In genomic region chr11:95968585-95968984, GRCh38 we compare ENCODE assay signal across 15 cellular contexts. TPM values are rescaled to one million over a fixed set of nuclear protein-coding genes. Genes with fewer than 3 reads are reported as not detected.
DNase-seq lines count a peak whose midpoint lies in the region; ATAC-seq and TF ChIP-seq lines count a peak whose summit lies in the region.
"Had no signal": no experiment of that assay in that cellular context is flagged by ENCODE, and none has a peak within 500 bp of the region (broad histone marks: within the 10 kb centered on the region; RNA-seq: fewer than 3 reads in every experiment).

No MANE protein-coding gene starts in this region.

- no peaks in the 10 kb centered on the region for H3K4me1 ChIP-seq in HCT116 (ENCODE audit: control insufficient read depth in 1 of 2, insufficient read depth in 2 of 2, low read length in 2 of 2)
- H3K4me1 ChIP-seq: right atrium auricular region, transverse colon had no signal

- H3K4me3 ChIP-seq in AG09309 (ENCODE audit: control insufficient read depth, low read depth, low read length) (no peak overlapping the region), HCT116 (replicated peaks in 1 of 2; ENCODE audit: low read depth in 1 of 2, low read length in 2 of 2) (no peak overlapping the region), foreskin fibroblast (ENCODE audit: low read depth in 1 of 2, low read length in 2 of 2) (no peak overlapping the region)
- H3K4me3 ChIP-seq: mucosa of descending colon, right atrium auricular region, transverse colon had no signal

- H4K20me1 ChIP-seq in HCT116 (ENCODE audit: insufficient read depth), result no peaks in the 10 kb centered on the region

- no peak for TF ChIP-seq POLR2A in HCT116 (IDR thresholded peaks at IDR 0.05; ENCODE audit: borderline replicate concordance, extremely low read depth, insufficient read depth, insufficient read length)

- intact Hi-C loops in HCT116 (cut with micrococcal nuclease), result loop anchor here (1.0 kb wide), 1 partner anchor 119 kb away; no protein-coding TSS in a partner anchor

- DNase-seq in AG09309 (ENCODE audit: low read depth), result no peak
- DNase-seq in HCT116 (ENCODE audit: low read depth, low spot score), result no peak
- peak; percentile 14 for DNase-seq in RWPE1 (ENCODE audit: low spot score)
- DNase-seq in foreskin fibroblast, result peak; percentile 17 to 64
- no peak for DNase-seq in NCI-H82 (lab: John Stamatoyannopoulos, UW)
- DNase-seq: activated CD4-positive, alpha-beta memory T cell treated with anti-CD3 and anti-CD28 coated beads, Interleukin-2, amount 10 ng/mL, durations not matched to agents 7 days and 5 days; effector memory CD8-positive, alpha-beta T cell; mucosa of descending colon; NCI-H1048; T-helper 2 cell; transverse colon had no signal

- BruUV-seq in HCT116 (replicated peaks; lab: Mats Ljungman, UMichigan), result no TSS peak

- CTCF ChIA-PET in HCT116 (lab: Charles Lee) (interaction anchor here (2.9 kb wide), 1 partner anchor 133 kb away, joined by 10 read pairs; no protein-coding TSS in a partner anchor), RWPE1 (lab: Yijun Ruan, JAX) (interaction anchor here (0.7 to 1.1 kb wide), 2 partner anchors 14 to 375 kb away, joined by 3 to 4 read pairs; partner anchors contain the start of gene MAML2)

- no peak overlapping the region for H2AFZ ChIP-seq in HCT116 (ENCODE audit: low read depth, low read length, poor library complexity, severe bottlenecking)

- no peak overlapping the region for H3K4me2 ChIP-seq in HCT116 (ENCODE audit: low read length)

- no peaks in the 10 kb centered on the region for H3K79me2 ChIP-seq in HCT116 (ENCODE audit: insufficient read depth, low read length)

- TF ChIP-seq RAD21 in HCT116 (IDR thresholded peaks at IDR 0.05; ENCODE audit: low read depth), result peak; percentile 44

- POLR2A ChIA-PET in HCT116 (lab: Charles Lee), result no interaction called here
- POLR2A ChIA-PET in RWPE1 (lab: Yijun Ruan, JAX; ENCODE audit: low non-redundant PET), result no interaction called here

- H3K9me2 ChIP-seq in HCT116 (ENCODE audit: insufficient read depth), result no peaks in the 10 kb centered on the region

- H3K9ac ChIP-seq in HCT116 (ENCODE audit: low read length), result no peak overlapping the region

- no peak for ATAC-seq in HCT116
- ATAC-seq in HG03039 (IDR thresholded peaks at IDR 0.05; ENCODE audit: unreplicated experiment), result no peak
- ATAC-seq in GM18909 (IDR thresholded peaks at IDR 0.05; ENCODE audit: poor library complexity, unreplicated experiment), result no peak
- ATAC-seq in HG03280 (IDR thresholded peaks at IDR 0.05; ENCODE audit: unreplicated experiment), result no peak
- ATAC-seq: effector memory CD8-positive, alpha-beta T cell; mucosa of descending colon had no signal

- peak; percentile 47 for TF ChIP-seq CTCF in AG09309 (IDR thresholded peaks at IDR 0.05; ENCODE audit: control insufficient read depth, insufficient read depth, low read depth, low read length, missing control alignments)
- peak in 2 of 3 experiments; percentile 40 to 45; a peak in 4 of 6 replicates for TF ChIP-seq CTCF in HCT116 (IDR thresholded peaks at IDR 0.05 in 2 of 3, conservative IDR thresholded peaks at IDR 0.05 in 1 of 3; ENCODE audit: borderline replicate concordance in 1 of 3, insufficient read depth in 1 of 3, low read depth in 2 of 3, low read length in 2 of 3)
- TF ChIP-seq CTCF in RWPE1 (conservative IDR thresholded peaks at IDR 0.05; ENCODE audit: low read depth), result 0 out of 2 replicates have a peak, but pooled peaks have one; percentile 15
- peak; percentile 33 for TF ChIP-seq CTCF in foreskin fibroblast (IDR thresholded peaks at IDR 0.05; ENCODE audit: low read depth, low read length)

- RAD21 ChIA-PET in HCT116 (lab: Charles Lee; ENCODE audit: low non-redundant PET in 1 of 2, low total read pairs in 2 of 2, uncharacterized antibody in 2 of 2, unreplicated experiment in 2 of 2), result no interaction called here

- no peaks in the 10 kb centered on the region for H3K27me3 ChIP-seq in HCT116 (ENCODE audit: insufficient read depth, low read length)
- H3K27me3 ChIP-seq: right atrium auricular region, transverse colon had no signal

- no peaks in the 10 kb centered on the region for H3K9me3 ChIP-seq in HCT116 (ENCODE audit: control insufficient read depth in 1 of 2, insufficient read depth in 1 of 2, low read depth in 1 of 2, low read length in 2 of 2)
- H3K9me3 ChIP-seq: mucosa of descending colon, right atrium auricular region, transverse colon had no signal

- H3K27ac ChIP-seq in HCT116 (ENCODE audit: low read depth, low read length) (no peak overlapping the region), RWPE1 (no peak overlapping the region)
- H3K27ac ChIP-seq: right atrium auricular region, transverse colon had no signal

- no peaks in the 10 kb centered on the region for H3K36me3 ChIP-seq in HCT116 (ENCODE audit: control insufficient read depth in 1 of 2, insufficient read depth in 2 of 2, low read length in 2 of 2)
- H3K36me3 ChIP-seq: right atrium auricular region, transverse colon had no signal

TF ChIP-seq in HCT116, 20 proteins besides CTCF, POLR2A, EP300 and RAD21:
- TF ChIP-seq CBX3 (IDR thresholded peaks at IDR 0.05; ENCODE audit: low read depth) (no peak), YY1 (IDR thresholded peaks at IDR 0.05; ENCODE audit: extremely low read depth, insufficient replicate concordance, low read depth, low read length) (no peak), EZH2phosphoT487 (IDR thresholded peaks at IDR 0.05; ENCODE audit: borderline replicate concordance) (no peak), JUND (IDR thresholded peaks at IDR 0.05) (no peak), SP1 (IDR thresholded peaks at IDR 0.05; ENCODE audit: low read depth) (no peak), SIN3A (IDR thresholded peaks at IDR 0.05; ENCODE audit: low read depth) (no peak), CEBPB (IDR thresholded peaks at IDR 0.05; ENCODE audit: low read depth) (no peak), SRF (IDR thresholded peaks at IDR 0.05; ENCODE audit: low read depth) (no peak)

RNA-seq across cellular contexts. Expression of gene MTMR2, which starts 44.7 kb away (rescaled TPM):
- 29.1 TPM for total RNA-seq in HCT116 (2021; ENCODE audit: unreplicated experiment)
- 6.9 and 10.5 TPM in 2 replicates for polyA plus RNA-seq in HCT116 (2012)

Comparison
In these comparisons a context has a peak if more than half of its experiments do, and no peak if none do; other contexts are left out.
1. DNase-seq: peak in RWPE1 (single experiment) and foreskin fibroblast (2 of 2); none in AG09309 (single experiment), HCT116 (single experiment) and NCI-H82 (single experiment).
2. Peak in every context shown above with its lines, with median percentiles within 50 percentile points of each other: CTCF ChIP-seq.